8 cellular contexts compared by ENCODE assay signal in genomic region chr1:225428879-225429455, GRCh38. TPM values are rescaled to one million over a fixed set of nuclear protein-coding genes. Genes with fewer than 3 reads are reported as not detected.
DNase-seq lines count a peak whose midpoint lies in the region; ATAC-seq and TF ChIP-seq lines count a peak whose summit lies in the region.

No MANE protein-coding gene starts in this region.

- H3K9ac ChIP-seq in iPS-20b (ENCODE audit: low read depth, low read length): peak overlapping the region; percentile 94; the same call in 1 of the 2 replicates

- H3K9me3 ChIP-seq in CD8-positive, alpha-beta memory T cell (ENCODE audit: low read length): no peaks in the 10 kb centered on the region
- H3K9me3 ChIP-seq in iPS-20b (ENCODE audit: insufficient read depth, low read depth, low read length): peaks cover 3% of the 10 kb centered on the region; the same call in 1 of the 2 replicates
- no peaks in the 10 kb centered on the region for H3K9me3 ChIP-seq in thymus (ENCODE audit: control insufficient read depth)

- H3K4me1 ChIP-seq in CD8-positive, alpha-beta memory T cell (ENCODE audit: insufficient read depth, low read length): peaks cover 34% of the 10 kb centered on the region
- peaks cover 24% of the 10 kb centered on the region for H3K4me1 ChIP-seq in iPS-20b (ENCODE audit: insufficient read depth, low read length)
- H3K4me1 ChIP-seq in thymus (ENCODE audit: control insufficient read depth, insufficient read depth, low read length): peaks cover 15% of the 10 kb centered on the region

- peak overlapping the region; percentile 88 for H3K4me3 ChIP-seq in CD8-positive, alpha-beta memory T cell (ENCODE audit: low read length)
- H3K4me3 ChIP-seq in iPS-20b (ENCODE audit: low read length) (peak overlapping the region; percentile 86), thymus (ENCODE audit: low read length) (peak overlapping the region; percentile 96)

- no peak for DNase-seq in CD8-positive, alpha-beta memory T cell
- DNase-seq in activated CD8-positive, alpha-beta T cell treated with anti-CD3 and anti-CD28 coated beads for 36 hours: no peak

- peak overlapping the region; percentile 38 to 96 (median 92) for H3K27ac Mint-ChIP-seq in CD8-positive, alpha-beta memory T cell
- H3K27ac Mint-ChIP-seq in activated CD8-positive, alpha-beta T cell treated with anti-CD3 and anti-CD28 coated beads for 36 hours: peak overlapping the region; percentile 90

- no peaks in the 10 kb centered on the region for H3K27me3 Mint-ChIP-seq in CD8-positive, alpha-beta memory T cell
- no peaks in the 10 kb centered on the region for H3K27me3 Mint-ChIP-seq in activated CD8-positive, alpha-beta T cell treated with anti-CD3 and anti-CD28 coated beads for 36 hours

- 8% methylated on average over 7 of the region's 7 CpGs for WGBS in thymus

- peaks cover 35 to 40% (median 39%) of the 10 kb centered on the region in 3 donors for H3K4me1 Mint-ChIP-seq in CD8-positive, alpha-beta memory T cell
- peaks cover 40% of the 10 kb centered on the region for H3K4me1 Mint-ChIP-seq in activated CD8-positive, alpha-beta T cell treated with anti-CD3 and anti-CD28 coated beads for 36 hours (ENCODE audit: low read depth)

- TF ChIP-seq CTCF in activated CD8-positive, alpha-beta T cell treated with anti-CD3 and anti-CD28 coated beads for 36 hours (IDR thresholded peaks at IDR 0.05): no peak

- H3K27me3 ChIP-seq in CD8-positive, alpha-beta memory T cell (ENCODE audit: insufficient read depth, low read length, poor library complexity, severe bottlenecking): no peaks in the 10 kb centered on the region
- H3K27me3 ChIP-seq in iPS-20b (ENCODE audit: insufficient read depth, low read length) (peaks cover 26% of the 10 kb centered on the region), thymus (ENCODE audit: control insufficient read depth, insufficient read depth) (no peaks in the 10 kb centered on the region)

- H3K4me3 Mint-ChIP-seq in CD8-positive, alpha-beta memory T cell: peak overlapping the region; percentile 86 to 95 (median 91)
- H3K4me3 Mint-ChIP-seq in activated CD8-positive, alpha-beta T cell treated with anti-CD3 and anti-CD28 coated beads for 36 hours: peak overlapping the region; percentile 99

- peak overlapping the region; percentile 86 for H3K27ac ChIP-seq in CD8-positive, alpha-beta memory T cell (ENCODE audit: low read depth, low read length)
- H3K27ac ChIP-seq in iPS-20b (ENCODE audit: low read length): peak overlapping the region; percentile 98
- H3K27ac ChIP-seq in thymus (ENCODE audit: low read depth): no peak overlapping the region

- no peaks in the 10 kb centered on the region for H3K36me3 ChIP-seq in CD8-positive, alpha-beta memory T cell (ENCODE audit: insufficient read depth, low read length)
- H3K36me3 ChIP-seq in iPS-20b (ENCODE audit: insufficient read depth, low read depth, low read length) (no peaks in the 10 kb centered on the region), thymus (ENCODE audit: control insufficient read depth, insufficient read depth) (no peaks in the 10 kb centered on the region)

- POLR2A ChIA-PET in CD8-positive, alpha-beta memory T cell (lab: Charles Lee): interaction anchor here (1.0 to 4.9 kb wide), 11 partner anchors 12 to 634 kb away, joined by 3 to 98 read pairs (median 6); partner anchors contain the start of genes H3-3A, SDE2, SRP9 and TMEM63A
- POLR2A ChIA-PET in activated CD8-positive, alpha-beta T cell treated with anti-CD3 and anti-CD28 coated beads for 36 hours (lab: Charles Lee): interaction anchor here (0.7 to 9.7 kb wide), 7 partner anchors 11 to 39 kb away, joined by 3 to 109 read pairs (median 5); no protein-coding TSS in a partner anchor

- H3K9me3 Mint-ChIP-seq in CD8-positive, alpha-beta memory T cell: no peaks in the 10 kb centered on the region
- H3K9me3 Mint-ChIP-seq in activated CD8-positive, alpha-beta T cell treated with anti-CD3 and anti-CD28 coated beads for 36 hours: peaks cover 2% of the 10 kb centered on the region

- H3K36me3 Mint-ChIP-seq in CD8-positive, alpha-beta memory T cell: peaks cover 0 to 13% (median 0%) of the 10 kb centered on the region in 3 donors
- H3K36me3 Mint-ChIP-seq in activated CD8-positive, alpha-beta T cell treated with anti-CD3 and anti-CD28 coated beads for 36 hours (ENCODE audit: low read depth): peaks cover 16% of the 10 kb centered on the region

- ATAC-seq in HG03175 (IDR thresholded peaks at IDR 0.05; ENCODE audit: unreplicated experiment) (peak; percentile 4), HG02571 (IDR thresholded peaks at IDR 0.05; ENCODE audit: unreplicated experiment) (no peak), GM19328 (IDR thresholded peaks at IDR 0.05; ENCODE audit: unreplicated experiment) (no peak), GM19023 (IDR thresholded peaks at IDR 0.05; ENCODE audit: unreplicated experiment) (no peak)
- no peak for ATAC-seq in activated CD8-positive, alpha-beta T cell treated with anti-CD3 and anti-CD28 coated beads for 36 hours

- intact Hi-C loops in activated CD8-positive, alpha-beta T cell treated with anti-CD3 and anti-CD28 coated beads for 36 hours (cut with micrococcal nuclease): no loop called here

- CTCF ChIA-PET in CD8-positive, alpha-beta memory T cell (lab: Charles Lee): interaction anchor here (0.6 to 3.4 kb wide), 7 partner anchors 9 to 45 kb away, joined by 3 to 35 read pairs (median 7); no protein-coding TSS in a partner anchor
- CTCF ChIA-PET in activated CD8-positive, alpha-beta T cell treated with anti-CD3 and anti-CD28 coated beads for 36 hours (lab: Charles Lee): interaction anchor here (1.0 to 3.0 kb wide), 6 partner anchors 12 to 44 kb away, joined by 3 to 12 read pairs (median 4); no protein-coding TSS in a partner anchor

RNA-seq across cellular contexts. Expression of gene LBR, which starts 1.1 kb away (rescaled TPM):
- total RNA-seq in CD8-positive, alpha-beta memory T cell: 100 to 1,000 TPM; 125 to 132 TPM
- polyA plus RNA-seq in CD8-positive, alpha-beta memory T cell: 110 TPM
- total RNA-seq in activated CD8-positive, alpha-beta T cell treated with anti-CD3 and anti-CD28 coated beads for 36 hours: 100 to 1,000 TPM; 145 to 156 TPM
- polyA plus RNA-seq in thymus: 71.1 TPM
